Comparison of ENCODE assay signal across 31 cellular contexts in genomic region chr11:46175401-46176002, GRCh38.
"Had no signal": no experiment of that assay in that cellular context is flagged by ENCODE, and none has a peak within 500 bp of the region (broad histone marks: within the 10 kb centered on the region; RNA-seq: fewer than 3 reads in every experiment).

No MANE protein-coding gene starts in this region.

- H3K27me3 ChIP-seq: adrenal gland, body of pancreas had no signal

- ATAC-seq: activated CD8-positive, alpha-beta T cell treated with anti-CD3 and anti-CD28 coated beads for 36 hours; activated naive CD8-positive, alpha-beta T cell treated with anti-CD3 and anti-CD28 coated beads, Interleukin-2, amount 50 U/mL, for 24 hours; activated T-cell treated with anti-CD3 and anti-CD28 coated beads, Interleukin-2, amount 50 U/mL, for 4 hours; activated T-helper 17 cell treated with anti-CD3 and anti-CD28 coated beads, Interleukin-2, amount 50 U/mL, for 72 hours; body of pancreas; gastroesophageal sphincter; heart right ventricle; WTC11 had no signal

- H3K27ac ChIP-seq: adrenal gland, body of pancreas, epithelial cell of prostate, esophagus squamous epithelium, gastroesophageal sphincter, heart right ventricle had no signal

- H3K4me1 ChIP-seq: adrenal gland, gastroesophageal sphincter, heart right ventricle had no signal

- H3K9me3 ChIP-seq: adrenal gland, body of pancreas, esophagus squamous epithelium, gastroesophageal sphincter, heart right ventricle had no signal

- FAIRE-seq: colon, endometrium, endothelial cell of umbilical vein, TTC549 had no signal

- H3K36me3 ChIP-seq: adrenal gland, esophagus squamous epithelium, gastroesophageal sphincter, heart right ventricle had no signal

- H3K4me3 ChIP-seq: adrenal gland, body of pancreas, esophagus squamous epithelium, gastroesophageal sphincter, heart right ventricle had no signal

- DNase-seq: activated CD4-positive, alpha-beta T cell treated with anti-CD3 and anti-CD28 coated beads for 1 hour; activated CD4-positive, alpha-beta T cell treated with anti-CD3 and anti-CD28 coated beads for 4 hours; activated CD4-positive, alpha-beta T cell treated with anti-CD3 and anti-CD28 coated beads, Interleukin-2, amount 10 ng/mL, durations not matched to agents 7 days and 5 days; activated CD4-positive, alpha-beta T cell treated with anti-CD3 and anti-CD28 coated beads, Interleukin-2, amount 50 U/mL, for 4 hours; activated CD8-positive, alpha-beta memory T cell treated with anti-CD3 and anti-CD28 coated beads for 24 hours; activated CD8-positive, alpha-beta T cell treated with anti-CD3 and anti-CD28 coated beads for 36 hours; activated effector memory CD4-positive, alpha-beta T cell treated with Interleukin-2 at 50 U/mL for 16 hours; activated naive CD4-positive, alpha-beta T cell treated with anti-CD3 and anti-CD28 coated beads for 36 hours; activated naive CD8-positive, alpha-beta T cell treated with anti-CD3 and anti-CD28 coated beads for 36 hours; activated naive CD8-positive, alpha-beta T cell treated with anti-CD3 and anti-CD28 coated beads, Interleukin-2, amount 50 U/mL, for 24 hours; activated T-cell treated with anti-CD3 and anti-CD28 coated beads, Interleukin-2, amount 50 U/mL, for 4 hours; adrenal gland; amygdala; aorta; body of pancreas; caudate nucleus; cortex of kidney; dermis blood vessel endothelial cell; effector CD8-positive, alpha-beta T cell; esophagus squamous epithelium; foreskin melanocyte; heart right ventricle; T-helper 2 cell had no signal
